In the genomic region with DNA sequence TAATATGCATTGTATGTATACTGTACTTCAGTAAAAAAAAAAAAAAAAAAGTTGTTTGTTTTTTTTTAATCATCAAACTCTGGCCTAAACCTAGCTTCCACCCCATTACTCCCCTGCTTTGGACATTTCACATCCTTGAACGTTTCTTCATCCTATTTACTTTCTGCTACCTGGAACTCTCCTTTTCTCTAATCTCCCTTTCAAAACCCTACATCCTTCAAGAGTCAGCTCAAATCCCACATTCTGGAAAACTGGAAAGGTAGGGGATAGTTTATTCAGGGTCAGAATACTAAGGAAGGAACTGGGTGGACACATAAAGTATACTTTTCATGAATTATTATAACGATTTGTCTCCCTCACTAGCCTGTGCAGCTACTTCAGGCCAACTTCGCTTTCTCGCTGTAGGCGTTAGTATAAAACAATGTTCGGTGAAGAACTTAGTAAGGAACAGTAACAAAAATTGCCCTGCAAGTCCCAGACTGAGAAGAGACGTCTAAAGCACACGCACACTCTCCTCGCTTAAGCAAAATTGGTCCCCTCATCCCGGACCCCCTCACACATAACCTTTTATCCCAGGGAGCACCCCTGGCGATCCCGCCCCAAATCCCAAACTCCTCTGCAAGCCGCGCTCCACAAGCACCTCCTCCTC, we compare ENCODE assay signal across 8 cellular contexts. TPM values are rescaled to one million over a fixed set of nuclear protein-coding genes. Genes with fewer than 3 reads are reported as not detected.
DNase-seq lines count a peak whose midpoint lies in the region; ATAC-seq and TF ChIP-seq lines count a peak whose summit lies in the region.

No MANE protein-coding gene starts in this region.

- H3K27ac ChIP-seq in BLaER1 treated with 17β-estradiol and CSF1 and Interleukin-3, amounts not matched to agents 10 nM and 100 nM, result peak overlapping the region in 10 of 11 experiments; percentile 9 to 91 (median 82); a peak in 17 of 22 replicates
- H3K27ac ChIP-seq in Karpas-422 (ENCODE audit: low read length), result peak overlapping the region; percentile 33; the same call in 1 of the 2 replicates

- H3K27me3 ChIP-seq in BLaER1 treated with 17β-estradiol and CSF1 and Interleukin-3, amounts not matched to agents 10 nM and 100 nM, result no peaks in the 10 kb centered on the region
- no peaks in the 10 kb centered on the region for H3K27me3 ChIP-seq in Karpas-422 (ENCODE audit: low read length)

- H2AFZ ChIP-seq in Karpas-422 (ENCODE audit: low read length), result no peak overlapping the region

- H3K9me3 ChIP-seq in BLaER1 treated with 17β-estradiol and CSF1 and Interleukin-3, amounts not matched to agents 10 nM and 100 nM (replicated peaks in 1 of 11), result no peaks in the 10 kb centered on the region
- no peaks in the 10 kb centered on the region for H3K9me3 ChIP-seq in Karpas-422 (ENCODE audit: low read length)

- peak; percentile 62 for DNase-seq in Karpas-422
- no peak for DNase-seq in chondrocyte (ENCODE audit: low spot score)
- DNase-seq in naive thymus-derived CD8-positive, alpha-beta T cell, result peak in 1 of 10 donors; percentile 3
- no peak for DNase-seq in NCI-H524 treated with DMSO at 0.1 percent for 48 hours (lab: John Stamatoyannopoulos, UW)
- no peak for DNase-seq in putamen (ENCODE audit: low spot score)
- DNase-seq in NCI-H446 (lab: John Stamatoyannopoulos, UW), result no peak

- H3K9ac ChIP-seq in BLaER1 treated with 17β-estradiol and CSF1 and Interleukin-3, amounts not matched to agents 10 nM and 100 nM, result peak overlapping the region; percentile 69 to 92 (median 86)
- H3K9ac ChIP-seq in Karpas-422 (ENCODE audit: low read length), result peak overlapping the region; percentile 74

- peak overlapping the region; percentile 63 to 84 (median 76) for H3K4me3 ChIP-seq in BLaER1 treated with 17β-estradiol and CSF1 and Interleukin-3, amounts not matched to agents 10 nM and 100 nM
- H3K4me3 ChIP-seq in Karpas-422 (ENCODE audit: low read length), result peak overlapping the region; percentile 91

- H3K36me3 ChIP-seq in BLaER1 treated with 17β-estradiol and CSF1 and Interleukin-3, amounts not matched to agents 10 nM and 100 nM, result no peaks in the 10 kb centered on the region; a peak in 1 of 22 replicates
- no peaks in the 10 kb centered on the region for H3K36me3 ChIP-seq in Karpas-422 (ENCODE audit: insufficient read depth, low read length)

- H3K4me2 ChIP-seq in BLaER1 treated with 17β-estradiol and CSF1 and Interleukin-3, amounts not matched to agents 10 nM and 100 nM, result peak overlapping the region; percentile 77 to 96 (median 86)
- H3K4me2 ChIP-seq in Karpas-422 (ENCODE audit: low read depth, low read length, poor library complexity, severe bottlenecking), result peak overlapping the region; percentile 91

- H3K4me1 ChIP-seq in BLaER1 treated with 17β-estradiol and CSF1 and Interleukin-3, amounts not matched to agents 10 nM and 100 nM, result peaks cover 24 to 40% (median 32%) of the 10 kb centered on the region in 10 experiments
- H3K4me1 ChIP-seq in Karpas-422 (ENCODE audit: low read length), result peaks cover 24% of the 10 kb centered on the region

- no peaks in the 10 kb centered on the region for H3K9me3 Mint-ChIP-seq in chondrocyte (ENCODE audit: low read depth)
- H3K9me3 Mint-ChIP-seq in naive thymus-derived CD8-positive, alpha-beta T cell, result no peaks in the 10 kb centered on the region

- H4K20me1 ChIP-seq in BLaER1 treated with 17β-estradiol and CSF1 and Interleukin-3, amounts not matched to agents 10 nM and 100 nM, result peaks cover 0 to 15% (median 0%) of the 10 kb centered on the region in 11 experiments; a peak in 3 of 22 replicates
- H4K20me1 ChIP-seq in Karpas-422 (ENCODE audit: insufficient read depth, low read depth, low read length), result no peaks in the 10 kb centered on the region

- no peak for TF ChIP-seq CTCF in chondrocyte (IDR thresholded peaks at IDR 0.05)

- peak overlapping the region; percentile 98 for H3K4me3 Mint-ChIP-seq in chondrocyte (ENCODE audit: unreplicated experiment)
- H3K4me3 Mint-ChIP-seq in naive thymus-derived CD8-positive, alpha-beta T cell, result peak overlapping the region; percentile 95 to 98 (median 97)

- ATAC-seq in naive thymus-derived CD8-positive, alpha-beta T cell, result no peak
- no peak for ATAC-seq in GM21390 (IDR thresholded peaks at IDR 0.05; ENCODE audit: unreplicated experiment)

- H3K79me2 ChIP-seq in Karpas-422 (ENCODE audit: low read length), result peaks cover 31% of the 10 kb centered on the region

- no peaks in the 10 kb centered on the region for H3K27me3 Mint-ChIP-seq in chondrocyte (ENCODE audit: low read depth)
- H3K27me3 Mint-ChIP-seq in naive thymus-derived CD8-positive, alpha-beta T cell, result no peaks in the 10 kb centered on the region

- no peaks in the 10 kb centered on the region for H3K36me3 Mint-ChIP-seq in chondrocyte (ENCODE audit: low read depth)
- H3K36me3 Mint-ChIP-seq in naive thymus-derived CD8-positive, alpha-beta T cell, result peaks cover 0 to 3% (median 0%) of the 10 kb centered on the region in 3 donors

- no peaks in the 10 kb centered on the region for H3K9me2 ChIP-seq in Karpas-422 (replicated peaks; ENCODE audit: insufficient read depth, low read length)

- H3K27ac Mint-ChIP-seq in chondrocyte (ENCODE audit: unreplicated experiment), result peak overlapping the region; percentile 97
- peak overlapping the region; percentile 88 to 98 (median 98) for H3K27ac Mint-ChIP-seq in naive thymus-derived CD8-positive, alpha-beta T cell

- H3K4me1 Mint-ChIP-seq in chondrocyte (ENCODE audit: low read depth), result peaks cover 14% of the 10 kb centered on the region
- H3K4me1 Mint-ChIP-seq in naive thymus-derived CD8-positive, alpha-beta T cell, result peaks cover 9 to 34% (median 18%) of the 10 kb centered on the region in 4 donors

- POLR2A ChIA-PET in naive thymus-derived CD8-positive, alpha-beta T cell (lab: Charles Lee), result interaction anchor here (1.3 to 2.3 kb wide), 5 partner anchors 12 to 313 kb away, joined by 4 to 17 read pairs (median 5); partner anchors contain the start of genes ITCH, MAP1LC3A and TP53INP2

RNA-seq across cellular contexts. Expression of gene PIGU, which starts 0.8 kb away (rescaled TPM):
- 13.0 and 18.4 TPM in 2 replicates for total RNA-seq in Karpas-422 (2014; rRNA removed; shearing (Covaris generic); ENCODE audit: low replicate concordance)
- 19.8 to 21.2 TPM (median 20.4 TPM) in 3 replicates for total RNA-seq in chondrocyte
- 10 to 100 TPM; 11.4 to 14.0 TPM for total RNA-seq in naive thymus-derived CD8-positive, alpha-beta T cell
- polyA plus RNA-seq in naive thymus-derived CD8-positive, alpha-beta T cell, result 10 to 100 TPM; 18.3 to 25.4 (median 23.2) TPM

RNA-seq across cellular contexts. Expression of gene TP53INP2, which starts 28.0 kb away (rescaled TPM):
- 4.6 and 8.1 TPM in 2 replicates for total RNA-seq in Karpas-422 (2014; rRNA removed; shearing (Covaris generic); ENCODE audit: low replicate concordance)
- 31.7 to 59.8 TPM (median 58.7 TPM) in 3 replicates for total RNA-seq in chondrocyte
- 1 to 10 TPM; 1.7 to 1.8 TPM for total RNA-seq in naive thymus-derived CD8-positive, alpha-beta T cell
- polyA plus RNA-seq in naive thymus-derived CD8-positive, alpha-beta T cell, result under 1 TPM; 0.08 to 0.64 (median 0.53) TPM
